In genomic region chr4:184380256-184380655, GRCh38 we compare ENCODE assay signal across 6 cellular contexts.
DNase-seq lines count a peak whose midpoint lies in the region; ATAC-seq, FAIRE-seq and TF ChIP-seq lines count a peak whose summit lies in the region.
"Not testable (repeated sequence)": the region's sequence is repeated elsewhere in the genome, so short reads cannot be mapped to it uniquely, and the experiment has no call there.

No MANE protein-coding gene starts in this region.

- in situ Hi-C loops in K562 (cut with MboI) = not testable (repeated sequence)

- not testable (repeated sequence) for TF ChIP-seq POLR2A in K562 (conservative IDR thresholded peaks at IDR 0.05); right lobe of liver (IDR thresholded peaks at IDR 0.05)

- peak overlapping the region; percentile 89 for H3K4me2 ChIP-seq in BLaER1
- peak overlapping the region; percentile 91 for H3K4me2 ChIP-seq in KMS-11
- H3K4me2 ChIP-seq in K562 (ENCODE audit: insufficient read depth, low read length) = not testable (repeated sequence)

- peak overlapping the region; percentile 6 for H3K27ac Mint-ChIP-seq in T-helper 17 cell

- H3K36me3 ChIP-seq in BLaER1 = peaks cover 14% of the 10 kb centered on the region; the same call in 1 of the 2 replicates
- not testable (repeated sequence) for H3K36me3 ChIP-seq in KMS-11 (ENCODE audit: insufficient read depth); K562 (ENCODE audit: control insufficient read depth, insufficient read depth, low read length); right lobe of liver

- FAIRE-seq in K562 (lab: Jason Lieb, UNC) = not testable (repeated sequence)

- H4K20me1 ChIP-seq in BLaER1; KMS-11 (ENCODE audit: insufficient read depth); K562 (replicated peaks; ENCODE audit: control insufficient read depth, insufficient read depth, low read length): not testable (repeated sequence)

- TF ChIP-seq EP300 in K562 (IDR thresholded peaks at IDR 0.05; ENCODE audit: low read length) = not testable (repeated sequence)

- not testable (repeated sequence) for H3K9me1 ChIP-seq in K562 (ENCODE audit: control insufficient read depth, insufficient read depth, low read length)

- not testable (repeated sequence) for BruUV-seq in K562 (replicated peaks; lab: Mats Ljungman, UMichigan)

- not testable (repeated sequence) for H3K9ac ChIP-seq in BLaER1; KMS-11; K562 (ENCODE audit: insufficient read depth in 1 of 2, low read depth in 2 of 2, low read length in 2 of 2)

- H2AFZ ChIP-seq in KMS-11 (ENCODE audit: low read depth); K562 (ENCODE audit: low read depth, low read length): not testable (repeated sequence)

- not testable (repeated sequence) for TF ChIP-seq RAD21 in K562 (CRISPR knock-in tag; conservative IDR thresholded peaks at IDR 0.05 in 1 of 2, IDR thresholded peaks at IDR 0.05 in 1 of 2)

- TF ChIP-seq CTCF in KMS-11 (conservative IDR thresholded peaks at IDR 0.05; ENCODE audit: low read depth, low read length); K562 (IDR thresholded peaks at IDR 0.05 in 2 of 3, conservative IDR thresholded peaks at IDR 0.05 in 1 of 3; ENCODE audit: insufficient read depth in 2 of 3, low read depth in 1 of 3, low read length in 3 of 3); right lobe of liver (IDR thresholded peaks at IDR 0.05): not testable (repeated sequence)

- peak overlapping the region; percentile 1; the same call in 1 of the 2 replicates for H3K4me3 ChIP-seq in BLaER1
- H3K4me3 ChIP-seq in KMS-11 (IDR thresholded peaks at IDR 0.05; ENCODE audit: insufficient read depth, low read depth, low read length); K562: not testable (repeated sequence)
- peak overlapping the region in 1 of 3 donors; percentile 13 for H3K4me3 ChIP-seq in right lobe of liver

- not testable (repeated sequence) for H3K27me3 ChIP-seq in BLaER1; KMS-11 (ENCODE audit: insufficient read depth, low read depth); K562 (ENCODE audit: control insufficient read depth in 2 of 2, insufficient read depth in 2 of 2, low read length in 2 of 2); right lobe of liver

- not testable (repeated sequence) for H3K36me3 Mint-ChIP-seq in T-helper 17 cell (ENCODE audit: low read depth)

- H3K4me1 Mint-ChIP-seq in T-helper 17 cell = peaks cover 25% of the 10 kb centered on the region

- DNase-seq in MV-4-11 (lab: John Stamatoyannopoulos, UW) = peak; percentile 30
- DNase-seq in T-helper 17 cell; K562 (ENCODE audit: extremely low read depth in 1 of 4, low spot score in 3 of 4); right lobe of liver: not testable (repeated sequence)

- POLR2A ChIA-PET in K562 (lab: Yijun Ruan, JAX) = not testable (repeated sequence)

- CTCF ChIA-PET in K562 (lab: Yijun Ruan, JAX; ENCODE audit: low intra/inter-chr PET ratio) = not testable (repeated sequence)

- H3K27ac ChIP-seq in BLaER1 = peak overlapping the region; percentile 96
- peak overlapping the region; percentile 90; the same call in 1 of the 2 replicates for H3K27ac ChIP-seq in KMS-11
- not testable (repeated sequence) for H3K27ac ChIP-seq in K562 (ENCODE audit: extremely low read depth, low read depth, low read length)
- H3K27ac ChIP-seq in right lobe of liver = peak overlapping the region; percentile 87 to 90 (median 88)

- H3K9me3 ChIP-seq in BLaER1 = peaks cover 46% of the 10 kb centered on the region
- not testable (repeated sequence) for H3K9me3 ChIP-seq in T-helper 17 cell (ENCODE audit: control insufficient read depth, low read length, poor library complexity, severe bottlenecking); K562 (replicated peaks; ENCODE audit: control insufficient read depth, insufficient read depth, low read depth, low read length); right lobe of liver

- ATAC-seq in T-helper 17 cell, K562, right lobe of liver: not testable (repeated sequence)

- WGBS in K562 (ENCODE audit: insufficient coverage, low coverage, missing lambda C conversion rate) = 46% methylated on average over 5 of the region's 5 CpGs
- WGBS in right lobe of liver (ENCODE audit: insufficient coverage, low coverage, low lambda C conversion rate, missing lambda C conversion rate) = 79% methylated on average over 5 of the region's 5 CpGs

- not testable (repeated sequence) for H3K4me3 Mint-ChIP-seq in T-helper 17 cell

- intact Hi-C loops in K562 (cut with micrococcal nuclease) = loop anchor here (5.0 kb wide), 1 partner anchor 43 kb away; no protein-coding TSS in a partner anchor
- intact Hi-C loops in right lobe of liver (cut with DNase I) = loop anchor here (5.0 kb wide), 1 partner anchor 33 kb away; no protein-coding TSS in a partner anchor

- H3K27me3 Mint-ChIP-seq in T-helper 17 cell = not testable (repeated sequence)

- peaks cover 30% of the 10 kb centered on the region for H3K79me2 ChIP-seq in KMS-11 (ENCODE audit: insufficient read depth, low read depth)
- H3K79me2 ChIP-seq in K562 (ENCODE audit: control insufficient read depth, insufficient read depth, low read length) = not testable (repeated sequence)

- H3K4me1 ChIP-seq in BLaER1 (peaks cover 56% of the 10 kb centered on the region), KMS-11 (ENCODE audit: low read depth, poor library complexity, severe bottlenecking) (peaks cover 95% of the 10 kb centered on the region), K562 (replicated peaks in 1 of 2; ENCODE audit: control insufficient read depth in 2 of 2, insufficient read depth in 2 of 2, low read length in 2 of 2) (peaks cover 7 to 24% of the 10 kb centered on the region in 2 experiments; a peak in 4 of 5 replicates), right lobe of liver (peaks cover 7 to 49% (median 23%) of the 10 kb centered on the region in 4 donors)

TF ChIP-seq in K562, 482 proteins besides CTCF, POLR2A, EP300 and RAD21:
- TF ChIP-seq CBFA2T2 (conservative IDR thresholded peaks at IDR 0.05) (0 out of 2 replicates have a peak, but pooled peaks have one; percentile 6), TRIM24 (IDR thresholded peaks at IDR 0.05) (peak; percentile 33 to 68; a peak in 3 of 4 replicates), ZBTB33 (CRISPR knock-in tag; IDR thresholded peaks at IDR 0.05) (peak; percentile 28; the same call in 1 of the 2 replicates), CBFA2T3 (IDR thresholded peaks at IDR 0.05) (peak; percentile 37), ZFP36 (IDR thresholded peaks at IDR 0.05; ENCODE audit: low read depth, low read length, partially characterized antibody) (peak; percentile 43)
